25 cellular contexts compared by ENCODE assay signal in the genomic region with DNA sequence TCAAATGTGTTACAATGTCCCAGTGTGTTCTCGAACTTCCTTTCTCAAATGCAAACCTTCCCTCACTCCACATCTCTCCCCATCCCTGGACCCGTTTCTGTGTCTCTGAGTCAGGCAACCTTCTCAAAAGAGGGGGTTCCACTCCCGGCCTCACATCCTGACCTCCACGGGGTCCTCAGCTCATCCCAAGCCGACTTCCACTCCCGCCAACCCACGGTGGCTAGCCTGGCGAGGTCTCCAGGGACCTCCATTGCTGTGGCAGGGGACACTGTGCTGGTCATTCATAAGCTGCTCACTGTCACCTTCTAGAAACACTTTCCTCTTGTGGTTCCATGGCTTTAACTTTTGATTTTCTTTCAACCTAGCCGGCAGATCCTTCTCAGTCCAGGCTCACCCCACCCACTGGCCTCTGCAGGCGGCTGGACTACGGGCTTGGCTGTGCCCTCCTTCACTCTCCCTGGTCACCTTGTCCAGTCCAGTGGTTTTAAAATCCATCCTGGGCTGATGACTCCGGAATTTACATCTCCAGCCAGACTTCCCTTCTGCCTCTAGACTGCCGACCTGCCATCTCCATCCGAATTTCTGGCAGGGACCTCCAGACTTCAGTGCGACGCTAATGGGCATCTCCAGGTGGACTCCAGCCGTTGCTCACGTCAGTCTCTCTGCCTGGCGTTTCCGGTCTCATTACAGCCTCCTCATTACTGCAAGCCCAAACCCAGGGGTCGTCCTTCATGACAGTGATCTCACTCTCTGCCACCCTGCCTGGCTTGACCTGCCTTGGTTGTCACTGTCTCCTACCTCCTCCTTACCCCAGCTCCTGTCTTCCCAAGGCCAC. TPM values are rescaled to one million over a fixed set of nuclear protein-coding genes. Genes with fewer than 3 reads are reported as not detected.
DNase-seq lines count a peak whose midpoint lies in the region; ATAC-seq and TF ChIP-seq lines count a peak whose summit lies in the region.
"Had no signal": no experiment of that assay in that cellular context is flagged by ENCODE, and none has a peak within 500 bp of the region (broad histone marks: within the 10 kb centered on the region; RNA-seq: fewer than 3 reads in every experiment).

No MANE protein-coding gene starts in this region.

- H3K4me3 ChIP-seq in AG04450 (ENCODE audit: low read depth, low read length) (no peak overlapping the region), right cardiac atrium (ENCODE audit: low read length) (no peak overlapping the region), psoas muscle (no peak overlapping the region)
- H3K4me3 ChIP-seq: heart right ventricle, pancreas, sigmoid colon, upper lobe of left lung had no signal

- intact Hi-C loops in right cardiac atrium (cut with DNase I): loop anchor here in 1 of 4 donors (10.0 kb wide), 1 partner anchor 132 kb away; the partner anchor contains the start of gene MGLL
- intact Hi-C loops in psoas muscle (cut with DNase I): loop anchor here (2.0 to 5.0 kb wide), 3 partner anchors 40 to 115 kb away; no protein-coding TSS in a partner anchor

- H3K4me1 ChIP-seq in right cardiac atrium (ENCODE audit: control insufficient read depth, insufficient read depth, low read length) (peaks cover 18% of the 10 kb centered on the region), psoas muscle (peaks cover 35% of the 10 kb centered on the region)

- H3K4me3 Mint-ChIP-seq in T-helper 17 cell: no peak overlapping the region
- H3K4me3 Mint-ChIP-seq: activated CD4-positive, alpha-beta T cell treated with anti-CD3 and anti-CD28 coated beads, Interleukin-2, amount 10 ng/mL, durations not matched to agents 7 days and 5 days; CD14-positive monocyte; natural killer cell had no signal

- 90% methylated on average over 21 of the region's 21 CpGs for WGBS in right cardiac atrium
- 83 to 90% (median 85%) methylated on average over 21 of the region's 21 CpGs for WGBS in psoas muscle, 3 donors

- no peak for DNase-seq in AG04450 (ENCODE audit: low read depth, low spot score)
- no peak for DNase-seq in T-helper 17 cell
- DNase-seq in right cardiac atrium: peak; percentile 7 to 50 (median 16)
- DNase-seq in psoas muscle: peak; percentile 4 to 23
- no peak for DNase-seq in HPDE6-E6E7 (ENCODE audit: extremely low spot score)
- no peak for DNase-seq in NCI-H226
- DNase-seq in Kasumi-1 (lab: John Stamatoyannopoulos, UW): no peak
- DNase-seq: activated CD4-positive, alpha-beta T cell treated with anti-CD3 and anti-CD28 coated beads, Interleukin-2, amount 10 ng/mL, durations not matched to agents 7 days and 5 days; activated CD8-positive, alpha-beta memory T cell treated with anti-CD3 and anti-CD28 coated beads, Interleukin-2, amount 50 U/mL, for 4 hours; anterior cingulate cortex; midbrain; natural killer cell; NCI-H1092; NCI-H187; NCI-H2171 treated with DMSO at 0.1 percent for 48 hours; NCI-H748 treated with DMSO at 0.1 percent for 48 hours; sigmoid colon; stimulated activated CD4-positive, alpha-beta T cell treated with anti-CD3 and anti-CD28 coated beads, Interleukin-15, amount 100 ng/mL, for 24 hours; T-helper 9 cell; upper lobe of left lung had no signal

- H3K9me3 ChIP-seq in AG04450 (ENCODE audit: control insufficient read depth, insufficient read depth, low read length) (no peaks in the 10 kb centered on the region; the same call in 1 of the 2 replicates), T-helper 17 cell (ENCODE audit: control insufficient read depth, low read length, poor library complexity, severe bottlenecking) (no peaks in the 10 kb centered on the region), right cardiac atrium (ENCODE audit: control insufficient read depth, low read length) (no peaks in the 10 kb centered on the region), psoas muscle (no peaks in the 10 kb centered on the region)
- H3K9me3 ChIP-seq: heart right ventricle, pancreas, sigmoid colon, upper lobe of left lung had no signal

- H3K36me3 Mint-ChIP-seq in T-helper 17 cell (ENCODE audit: low read depth): peaks cover 2% of the 10 kb centered on the region
- H3K36me3 Mint-ChIP-seq: activated naive CD4-positive, alpha-beta T cell treated with anti-CD3 and anti-CD28 coated beads, Interleukin-2, amount 50 U/mL, for 72 hours; CD14-positive monocyte; natural killer cell had no signal

- H3K27ac ChIP-seq in AG04450 (ENCODE audit: low read depth, low read length): peak overlapping the region; percentile 11
- no peak overlapping the region for H3K27ac ChIP-seq in right cardiac atrium (ENCODE audit: low read length)
- H3K27ac ChIP-seq in psoas muscle: no peak overlapping the region
- H3K27ac ChIP-seq: pancreas, upper lobe of left lung had no signal

- H3K27ac Mint-ChIP-seq in T-helper 17 cell: peak overlapping the region; percentile 32
- H3K27ac Mint-ChIP-seq: activated CD4-positive, alpha-beta T cell treated with anti-CD3 and anti-CD28 coated beads, Interleukin-2, amount 10 ng/mL, durations not matched to agents 7 days and 5 days; natural killer cell had no signal

- H3K36me3 ChIP-seq in psoas muscle (ENCODE audit: insufficient read depth in 1 of 2, low read depth in 1 of 2): peaks cover 4 to 33% of the 10 kb centered on the region in 2 donors
- H3K36me3 ChIP-seq: pancreas had no signal

- POLR2A ChIA-PET in AG04450 (lab: Yijun Ruan, JAX): no interaction called here

- TF ChIP-seq CTCF in AG04450 (IDR thresholded peaks at IDR 0.05; ENCODE audit: low read depth, low read length) (no peak), psoas muscle (IDR thresholded peaks at IDR 0.05) (no peak)

- H3K27me3 Mint-ChIP-seq in T-helper 17 cell: peaks cover 6% of the 10 kb centered on the region

- H3K27me3 ChIP-seq in AG04450 (ENCODE audit: control insufficient read depth, insufficient read depth, low read length): no peaks in the 10 kb centered on the region
- H3K27me3 ChIP-seq in right cardiac atrium (ENCODE audit: control insufficient read depth, insufficient read depth): no peaks in the 10 kb centered on the region
- no peaks in the 10 kb centered on the region for H3K27me3 ChIP-seq in psoas muscle (ENCODE audit: insufficient read depth in 3 of 3, low read length in 2 of 3)
- H3K27me3 ChIP-seq: heart right ventricle, pancreas, sigmoid colon, upper lobe of left lung had no signal

- CTCF ChIA-PET in AG04450 (lab: Charles Lee): interaction anchor here (2.0 kb wide), 1 partner anchor 128 kb away, joined by 11 read pairs; the partner anchor contains the start of gene MGLL

- ATAC-seq in T-helper 17 cell (no peak), right cardiac atrium (no peak), psoas muscle (no peak), HG02588 (IDR thresholded peaks at IDR 0.05; ENCODE audit: unreplicated experiment) (no peak)
- ATAC-seq: activated naive CD4-positive, alpha-beta T cell treated with anti-CD3 and anti-CD28 coated beads, Interleukin-2, amount 50 U/mL, for 72 hours; heart right ventricle; natural killer cell; pancreas had no signal

- H3K4me1 Mint-ChIP-seq in T-helper 17 cell: peaks cover 4% of the 10 kb centered on the region

RNA-seq across cellular contexts. Expression of gene ABTB1, which starts 20.0 kb away (rescaled TPM):
- polyA plus RNA-seq in AG04450 (2011; rRNA removed) (15.5 and 19.5 TPM in 2 replicates), right cardiac atrium (38.2 TPM), psoas muscle (10 to 100 TPM; 29.1 to 30.3 (median 30.1) TPM)
- polyA minus RNA-seq in AG04450 (2011; rRNA and poly(A)+ RNA removed): 22.1 and 30.5 TPM in 2 replicates
- total RNA-seq in T-helper 17 cell (10 to 100 TPM; 88.6 to 95.2 TPM), right cardiac atrium (10 to 100 TPM; 20.2 to 47.1 (median 34.1) TPM), psoas muscle (10 to 100 TPM; 22.8 to 34.5 (median 27.6) TPM)

Comparison
In these comparisons a context has a peak if more than half of its experiments do, and no peak if none do; other contexts are left out.
1. DNase-seq: peak in right cardiac atrium (3 of 3) and psoas muscle (2 of 2); none in AG04450 (single experiment), T-helper 17 cell (0 of 3), HPDE6-E6E7 (single experiment), NCI-H226 (single experiment) and Kasumi-1 (0 of 2).